1 cellular context compared by ENCODE assay signal in the genomic region with DNA sequence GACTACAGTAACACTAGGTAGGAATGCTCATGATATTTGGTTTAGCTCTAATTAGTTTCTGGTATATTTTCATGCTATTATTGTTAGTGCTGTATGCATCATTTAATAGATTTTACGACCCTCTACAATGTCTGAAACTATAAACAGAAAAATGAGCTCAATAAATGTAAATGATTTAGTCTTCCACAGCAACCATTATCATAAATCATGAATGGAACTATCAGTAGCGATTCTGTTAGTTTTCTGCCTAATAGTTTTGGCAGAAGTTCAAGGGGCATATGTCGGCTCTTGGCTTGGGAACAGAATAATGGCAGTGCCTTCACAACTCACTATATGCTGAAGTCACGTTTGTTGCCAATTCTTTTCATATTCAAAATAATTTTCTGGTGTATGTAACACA.
TF ChIP-seq lines count a peak whose summit lies in the region.

No MANE protein-coding gene starts in this region.

TF ChIP-seq in SK-N-SH treated with all-trans-retinoic acid at 6 μM for 48 hours, 23 proteins besides CTCF, POLR2A, EP300 and RAD21 (continued from another document):
- TF ChIP-seq TSHZ2 (CRISPR knock-in tag; IDR thresholded peaks at IDR 0.05) (0 out of 2 replicates have a peak, but pooled peaks have one; percentile 17), ARNTL (CRISPR knock-in tag; IDR thresholded peaks at IDR 0.05; ENCODE audit: borderline replicate concordance, low read depth) (no peak), SNAI2 (CRISPR knock-in tag; IDR thresholded peaks at IDR 0.05) (no peak), PPARA (CRISPR knock-in tag; IDR thresholded peaks at IDR 0.05; ENCODE audit: borderline replicate concordance) (no peak), RARB (CRISPR knock-in tag; IDR thresholded peaks at IDR 0.05) (no peak), ISL1 (CRISPR knock-in tag; IDR thresholded peaks at IDR 0.05) (peak; percentile 83), ZFP3 (CRISPR knock-in tag; IDR thresholded peaks at IDR 0.05) (no peak)
- TF ChIP-seq, protein P1, sequence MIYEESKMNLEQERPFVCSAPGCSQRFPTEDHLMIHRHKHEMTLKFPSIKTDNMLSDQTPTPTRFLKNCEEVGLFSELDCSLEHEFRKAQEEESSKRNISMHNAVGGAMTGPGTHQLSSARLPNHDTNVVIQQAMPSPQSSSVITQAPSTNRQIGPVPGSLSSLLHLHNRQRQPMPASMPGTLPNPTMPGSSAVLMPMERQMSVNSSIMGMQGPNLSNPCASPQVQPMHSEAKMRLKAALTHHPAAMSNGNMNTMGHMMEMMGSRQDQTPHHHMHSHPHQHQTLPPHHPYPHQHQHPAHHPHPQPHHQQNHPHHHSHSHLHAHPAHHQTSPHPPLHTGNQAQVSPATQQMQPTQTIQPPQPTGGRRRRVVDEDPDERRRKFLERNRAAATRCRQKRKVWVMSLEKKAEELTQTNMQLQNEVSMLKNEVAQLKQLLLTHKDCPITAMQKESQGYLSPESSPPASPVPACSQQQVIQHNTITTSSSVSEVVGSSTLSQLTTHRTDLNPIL (CRISPR knock-in tag; IDR thresholded peaks at IDR 0.05; ENCODE audit: low read depth), result peak; percentile 27; the same call in 1 of the 2 replicates
